In the genomic region with DNA sequence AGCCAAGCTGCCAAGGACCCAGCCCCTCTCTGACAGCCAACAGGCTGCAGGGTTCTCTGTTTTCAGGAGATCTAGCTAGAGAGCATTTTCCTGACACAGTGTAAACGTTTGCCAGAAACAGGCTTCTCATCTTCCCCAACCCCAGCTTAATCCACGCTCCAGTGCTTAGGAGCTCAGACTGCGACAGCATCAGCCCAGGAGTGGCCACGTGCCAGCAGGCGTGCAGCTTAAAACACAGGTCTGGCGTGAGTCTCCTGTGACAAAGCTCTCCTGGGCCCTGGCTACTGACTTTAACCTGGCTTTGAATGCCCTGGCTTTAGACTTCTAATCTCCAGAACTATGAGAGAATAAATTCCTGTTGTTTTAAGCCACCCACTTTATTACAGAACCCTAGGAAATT, we compare ENCODE assay signal across 10 cellular contexts.
A peak's percentile ranks its signal among the peaks of the same experiment; 100 is the strongest.
DNase-seq lines count a peak whose midpoint lies in the region; ATAC-seq and TF ChIP-seq lines count a peak whose summit lies in the region.
"Had no signal": no experiment of that assay in that cellular context is flagged by ENCODE, and none has a peak within 500 bp of the region (broad histone marks: within the 10 kb centered on the region; RNA-seq: fewer than 3 reads in every experiment).

No MANE protein-coding gene starts in this region.

- peak overlapping the region in 8 of 12 donors; percentile 22 to 62 (median 36) for H3K27ac ChIP-seq in heart left ventricle
- H3K27ac ChIP-seq in breast epithelium, result no peak overlapping the region
- no peak overlapping the region for H3K27ac ChIP-seq in Karpas-422 (ENCODE audit: low read length)
- H3K27ac ChIP-seq: PC-9 had no signal

- no peaks in the 10 kb centered on the region for H3K36me3 ChIP-seq in heart left ventricle
- no peaks in the 10 kb centered on the region for H3K36me3 ChIP-seq in kidney epithelial cell (ENCODE audit: control insufficient read depth, insufficient read depth, low read length)
- H3K36me3 ChIP-seq in breast epithelium, result no peaks in the 10 kb centered on the region
- H3K36me3 ChIP-seq in Karpas-422 (ENCODE audit: insufficient read depth, low read length), result no peaks in the 10 kb centered on the region

- H3K4me3 ChIP-seq in heart left ventricle (no peak overlapping the region), kidney epithelial cell (ENCODE audit: low read depth, low read length) (no peak overlapping the region), breast epithelium (no peak overlapping the region), Karpas-422 (ENCODE audit: low read length) (no peak overlapping the region)
- H3K4me3 ChIP-seq: PC-9 had no signal

- peak; percentile 2 to 79 (median 68) for ATAC-seq in heart left ventricle
- no peak for ATAC-seq in Right ventricle myocardium inferior
- ATAC-seq in GM18502 (IDR thresholded peaks at IDR 0.05; ENCODE audit: poor library complexity, unreplicated experiment), result no peak

- H3K4me1 ChIP-seq in heart left ventricle, result peaks cover 0 to 52% (median 24%) of the 10 kb centered on the region in 12 donors
- H3K4me1 ChIP-seq in breast epithelium, result no peaks in the 10 kb centered on the region
- no peaks in the 10 kb centered on the region for H3K4me1 ChIP-seq in Karpas-422 (ENCODE audit: low read length)

- DNase-seq in heart left ventricle (peak in 4 of 5 donors; percentile 66 to 71 (median 70)), Right ventricle myocardium inferior (ENCODE audit: missing footprints) (no peak), NCI-H69 (lab: John Stamatoyannopoulos, UW) (peak; percentile 89), kidney epithelial cell (ENCODE audit: low read depth) (peak; percentile 44), breast epithelium (ENCODE audit: low spot score in 2 of 2) (no peak), Karpas-422 (no peak), NCI-H1436 (lab: John Stamatoyannopoulos, UW) (no peak)
- DNase-seq: GF-D8, PC-9 had no signal

- no peak for TF ChIP-seq CTCF in heart left ventricle (IDR thresholded peaks at IDR 0.05)
- TF ChIP-seq CTCF in kidney epithelial cell (IDR thresholded peaks at IDR 0.05; ENCODE audit: insufficient read depth, low read length, poor library complexity, severe bottlenecking), result no peak
- TF ChIP-seq CTCF in breast epithelium (IDR thresholded peaks at IDR 0.05), result no peak

- no peaks in the 10 kb centered on the region for H3K9me2 ChIP-seq in Karpas-422 (replicated peaks; ENCODE audit: insufficient read depth, low read length)

- H4K20me1 ChIP-seq in Karpas-422 (ENCODE audit: insufficient read depth, low read depth, low read length), result no peaks in the 10 kb centered on the region; the same call in 1 of the 2 replicates

- H3K9ac ChIP-seq in Karpas-422 (ENCODE audit: low read length), result no peak overlapping the region

- H2AFZ ChIP-seq in Karpas-422 (ENCODE audit: low read length), result no peak overlapping the region
- H2AFZ ChIP-seq: PC-9 had no signal

- 19 to 21% (median 21%) methylated on average over 6 of the region's 6 CpGs; no CpG with 5 or more reads in 1 of the 4 donors for WGBS in heart left ventricle, 4 donors

- H3K4me2 ChIP-seq in Karpas-422 (ENCODE audit: low read depth, low read length, poor library complexity, severe bottlenecking), result no peak overlapping the region
- H3K4me2 ChIP-seq: PC-9 had no signal

- intact Hi-C loops in heart left ventricle (cut with DNase I) (no loop called here), Right ventricle myocardium inferior (cut with DNase I) (no loop called here), breast epithelium (cut with DNase I; ENCODE audit: low total_unique reads) (loop anchor here (10.0 kb wide), 1 partner anchor 1340 kb away; no protein-coding TSS in a partner anchor)

- H3K79me2 ChIP-seq in Karpas-422 (ENCODE audit: low read length), result no peaks in the 10 kb centered on the region

- TF ChIP-seq POLR2A in heart left ventricle (IDR thresholded peaks at IDR 0.05), result no peak
- TF ChIP-seq POLR2A in breast epithelium (IDR thresholded peaks at IDR 0.05), result no peak

- H3K27me3 ChIP-seq in heart left ventricle (no peaks in the 10 kb centered on the region), kidney epithelial cell (ENCODE audit: control insufficient read depth, insufficient read depth, low read length) (peaks cover 2% of the 10 kb centered on the region), breast epithelium (no peaks in the 10 kb centered on the region), Karpas-422 (ENCODE audit: low read length) (no peaks in the 10 kb centered on the region)

- H3K9me3 ChIP-seq in heart left ventricle (no peaks in the 10 kb centered on the region), breast epithelium (no peaks in the 10 kb centered on the region), Karpas-422 (ENCODE audit: low read length) (no peaks in the 10 kb centered on the region)

Comparison
In these comparisons a context has a peak if more than half of its experiments do, and no peak if none do; other contexts are left out.
1. ATAC-seq: peak in heart left ventricle (4 of 4); none in Right ventricle myocardium inferior (single experiment) and GM18502 (single experiment).
2. DNase-seq: peak in heart left ventricle (4 of 5), NCI-H69 (single experiment) and kidney epithelial cell (single experiment); none in Right ventricle myocardium inferior (single experiment), breast epithelium (0 of 2), Karpas-422 (single experiment) and NCI-H1436 (single experiment).
3. H3K27ac ChIP-seq: peak in heart left ventricle (8 of 12); none in breast epithelium (0 of 2) and Karpas-422 (single experiment).